ENCODE assay signal across 19 cellular contexts in the genomic region with DNA sequence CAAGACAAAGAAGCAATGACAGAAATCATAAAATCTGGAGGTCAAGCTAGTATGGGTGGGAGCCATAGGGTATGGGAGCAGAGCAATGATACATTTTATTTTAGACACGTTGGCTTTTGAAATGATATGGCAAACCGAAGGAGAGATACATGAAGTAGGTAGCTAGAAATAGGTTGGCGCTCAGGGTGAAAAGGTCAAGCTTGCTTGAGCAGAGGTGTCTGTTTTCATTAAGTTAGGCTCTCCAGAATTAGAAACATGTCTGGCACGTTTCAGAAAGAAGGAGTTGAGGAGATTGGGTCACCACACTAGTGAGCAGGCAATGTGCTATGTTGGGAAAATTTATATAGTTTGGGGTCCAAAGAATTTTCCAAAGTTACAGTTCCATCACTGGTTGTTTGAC.
"Had no signal": no experiment of that assay in that cellular context is flagged by ENCODE, and none has a peak within 500 bp of the region (broad histone marks: within the 10 kb centered on the region; RNA-seq: fewer than 3 reads in every experiment).

No MANE protein-coding gene starts in this region.

- H3K27me3 ChIP-seq: neural progenitor cell, sigmoid colon, tibial nerve, upper lobe of left lung had no signal

- ATAC-seq: effector memory CD8-positive, alpha-beta T cell; left lobe of liver; mucosa of descending colon; naive thymus-derived CD4-positive, alpha-beta T cell; right cardiac atrium; stimulated activated naive B cell treated with anti-CD40 and anti-IgM and Interleukin-4, amounts not matched to agents 10 μg/mL and 1 μg/mL and 100 μg/mL, for 72 hours had no signal

- H3K9me3 ChIP-seq: mucosa of descending colon, prostate gland, sigmoid colon, thoracic aorta, tibial nerve, upper lobe of left lung had no signal

- H3K27ac ChIP-seq: neural progenitor cell, prostate gland, sigmoid colon, thoracic aorta, tibial nerve, upper lobe of left lung had no signal

- H3K4me1 ChIP-seq: neural progenitor cell, prostate gland, sigmoid colon, tibial nerve, upper lobe of left lung had no signal

- H2AFZ ChIP-seq: neural progenitor cell had no signal

- H3K36me3 ChIP-seq: neural progenitor cell, prostate gland, sigmoid colon, thoracic aorta, tibial nerve, upper lobe of left lung had no signal

- H3K9ac ChIP-seq: neural progenitor cell had no signal

- DNase-seq: cortex of kidney; effector memory CD8-positive, alpha-beta T cell; head of caudate nucleus; mesenchymal stem cell; mucosa of descending colon; naive thymus-derived CD4-positive, alpha-beta T cell; nucleus accumbens; sigmoid colon; small intestine; stimulated activated CD4-positive, alpha-beta T cell treated with anti-CD3 and anti-CD28 coated beads, Interleukin-15, amount 100 ng/mL, for 24 hours; stimulated activated CD4-positive, alpha-beta T cell treated with anti-CD3 and anti-CD28 coated beads, Interleukin-2, amount 100 ng/mL, for 48 hours; stimulated activated naive B cell treated with anti-CD40 and anti-IgM and Interleukin-4, amounts not matched to agents 10 μg/mL and 1 μg/mL and 100 μg/mL, for 72 hours; upper lobe of left lung had no signal

- H3K4me3 ChIP-seq: mucosa of descending colon, neural progenitor cell, prostate gland, sigmoid colon, thoracic aorta, tibial nerve, upper lobe of left lung had no signal

- H3K4me2 ChIP-seq: neural progenitor cell had no signal
